ENCODE assay signal across 8 cellular contexts in the genomic region with DNA sequence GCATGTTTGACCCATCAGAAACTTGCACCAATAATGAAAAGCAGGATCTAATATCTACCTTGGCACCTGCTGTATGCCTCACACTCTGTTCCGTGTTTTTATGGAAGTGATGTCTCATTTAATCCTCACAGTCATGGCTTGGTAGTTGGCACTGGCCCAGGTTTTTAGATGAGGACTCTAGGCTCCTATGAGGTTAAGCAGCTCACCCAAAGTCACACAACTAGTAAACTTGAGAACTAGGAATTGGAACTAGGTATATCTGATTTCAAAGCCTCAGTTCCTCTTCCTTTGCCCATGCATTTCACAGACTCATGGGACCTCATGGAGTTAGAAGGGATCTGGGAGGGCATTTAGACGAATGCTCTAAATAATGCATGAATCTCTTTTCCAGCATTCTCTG. TPM values are rescaled to one million over a fixed set of nuclear protein-coding genes. Genes with fewer than 3 reads are reported as not detected.
DNase-seq lines count a peak whose midpoint lies in the region; ATAC-seq and TF ChIP-seq lines count a peak whose summit lies in the region.

No MANE protein-coding gene starts in this region.

- H3K9me3 Mint-ChIP-seq in activated naive CD8-positive, alpha-beta T cell treated with anti-CD3 and anti-CD28 coated beads for 36 hours, result peaks cover 21% of the 10 kb centered on the region
- no peaks in the 10 kb centered on the region for H3K9me3 Mint-ChIP-seq in CD8-positive, alpha-beta memory T cell
- H3K9me3 Mint-ChIP-seq in T-cell, result no peaks in the 10 kb centered on the region

- H3K27me3 Mint-ChIP-seq in activated naive CD8-positive, alpha-beta T cell treated with anti-CD3 and anti-CD28 coated beads for 36 hours, result peaks cover 14% of the 10 kb centered on the region
- peaks cover 4 to 10% of the 10 kb centered on the region in 2 donors for H3K27me3 Mint-ChIP-seq in CD8-positive, alpha-beta memory T cell
- H3K27me3 Mint-ChIP-seq in T-cell, result peaks cover 0 to 2% of the 10 kb centered on the region in 2 donors

- 18 to 20% methylated on average over 2 of the region's 2 CpGs for WGBS in aorta, 2 donors

- peaks cover 50% of the 10 kb centered on the region for H3K4me1 Mint-ChIP-seq in activated naive CD8-positive, alpha-beta T cell treated with anti-CD3 and anti-CD28 coated beads for 36 hours
- H3K4me1 Mint-ChIP-seq in CD8-positive, alpha-beta memory T cell, result peaks cover 6 to 13% (median 12%) of the 10 kb centered on the region in 3 donors
- H3K4me1 Mint-ChIP-seq in T-cell, result peaks cover 7 to 11% (median 11%) of the 10 kb centered on the region in 3 donors

- no peak for TF ChIP-seq CTCF in lower lobe of right lung (IDR thresholded peaks at IDR 0.05)

- H3K36me3 ChIP-seq in lower lobe of right lung, result no peaks in the 10 kb centered on the region
- H3K36me3 ChIP-seq in aorta (ENCODE audit: control insufficient read depth in 1 of 2, insufficient read depth in 2 of 2, low read length in 1 of 2), result no peaks in the 10 kb centered on the region
- H3K36me3 ChIP-seq in CD8-positive, alpha-beta memory T cell (ENCODE audit: insufficient read depth, low read length), result no peaks in the 10 kb centered on the region

- H3K4me3 Mint-ChIP-seq in activated naive CD8-positive, alpha-beta T cell treated with anti-CD3 and anti-CD28 coated beads for 36 hours, result no peak overlapping the region
- no peak overlapping the region for H3K4me3 Mint-ChIP-seq in CD8-positive, alpha-beta memory T cell
- no peak overlapping the region for H3K4me3 Mint-ChIP-seq in T-cell

- peak; percentile 63 for DNase-seq in stimulated activated CD4-positive, alpha-beta T cell treated with anti-CD3 and anti-CD28 coated beads, Interleukin-15, amount 100 ng/mL, for 24 hours
- no peak for DNase-seq in stimulated activated CD4-positive, alpha-beta T cell treated with anti-CD3 and anti-CD28 coated beads, Interleukin-4, amount 100 ng/mL, for 4 hours
- peak; percentile 31 for DNase-seq in activated naive CD8-positive, alpha-beta T cell treated with anti-CD3 and anti-CD28 coated beads for 36 hours
- no peak for DNase-seq in lower lobe of right lung
- DNase-seq in aorta, result no peak
- no peak for DNase-seq in CD8-positive, alpha-beta memory T cell
- DNase-seq in T-cell, result no peak
- no peak for DNase-seq in NCI-H2227 treated with DMSO at 0.1 percent for 48 hours (lab: John Stamatoyannopoulos, UW)

- H3K27me3 ChIP-seq in lower lobe of right lung (ENCODE audit: low read depth), result no peaks in the 10 kb centered on the region
- H3K27me3 ChIP-seq in aorta (ENCODE audit: control insufficient read depth in 1 of 2, insufficient read depth in 2 of 2, low read length in 1 of 2), result no peaks in the 10 kb centered on the region
- no peaks in the 10 kb centered on the region for H3K27me3 ChIP-seq in CD8-positive, alpha-beta memory T cell (ENCODE audit: insufficient read depth, low read length, poor library complexity, severe bottlenecking)

- H3K4me1 ChIP-seq in lower lobe of right lung, result peaks cover 32% of the 10 kb centered on the region
- peaks cover 0 to 9% of the 10 kb centered on the region in 2 donors for H3K4me1 ChIP-seq in aorta (ENCODE audit: control insufficient read depth in 1 of 2, insufficient read depth in 2 of 2, low read length in 2 of 2)
- no peaks in the 10 kb centered on the region for H3K4me1 ChIP-seq in CD8-positive, alpha-beta memory T cell (ENCODE audit: insufficient read depth, low read length)

- H3K36me3 Mint-ChIP-seq in activated naive CD8-positive, alpha-beta T cell treated with anti-CD3 and anti-CD28 coated beads for 36 hours, result peaks cover 22% of the 10 kb centered on the region
- H3K36me3 Mint-ChIP-seq in CD8-positive, alpha-beta memory T cell, result no peaks in the 10 kb centered on the region
- H3K36me3 Mint-ChIP-seq in T-cell, result no peaks in the 10 kb centered on the region

- H3K27ac ChIP-seq in lower lobe of right lung, result peak overlapping the region; percentile 82
- peak overlapping the region; percentile 62 to 80 for H3K27ac ChIP-seq in aorta (ENCODE audit: low read depth in 1 of 2, low read length in 2 of 2)
- H3K27ac ChIP-seq in CD8-positive, alpha-beta memory T cell (ENCODE audit: low read depth, low read length), result no peak overlapping the region

- POLR2A ChIA-PET in CD8-positive, alpha-beta memory T cell (lab: Charles Lee), result no interaction called here
- POLR2A ChIA-PET in T-cell (lab: Charles Lee), result no interaction called here

- H3K27ac Mint-ChIP-seq in activated naive CD8-positive, alpha-beta T cell treated with anti-CD3 and anti-CD28 coated beads for 36 hours, result peak overlapping the region; percentile 74
- no peak overlapping the region for H3K27ac Mint-ChIP-seq in CD8-positive, alpha-beta memory T cell
- H3K27ac Mint-ChIP-seq in T-cell, result no peak overlapping the region

- H3K4me3 ChIP-seq in lower lobe of right lung (peak overlapping the region; percentile 21), aorta (ENCODE audit: low read length in 2 of 2) (no peak overlapping the region)
- H3K4me3 ChIP-seq in CD8-positive, alpha-beta memory T cell (ENCODE audit: low read length), result no peak overlapping the region

- CTCF ChIA-PET in CD8-positive, alpha-beta memory T cell (lab: Charles Lee), result interaction anchor here (1.1 to 2.4 kb wide), 9 partner anchors 9 to 605 kb away, joined by 3 to 21 read pairs (median 4); no protein-coding TSS in a partner anchor
- CTCF ChIA-PET in T-cell (lab: Charles Lee), result interaction anchor here (0.6 to 1.1 kb wide), 4 partner anchors 64 to 660 kb away, joined by 3 to 5 read pairs (median 4); partner anchors contain the start of gene RBM34 (in 1 of the 2)

- ATAC-seq in lower lobe of right lung, result peak in 1 of 2 donors; percentile 5
- no peak for ATAC-seq in aorta (ENCODE audit: low FRiP score)
- no peak for ATAC-seq in T-cell (replicated peaks in 1 of 4)

- H3K9me3 ChIP-seq in lower lobe of right lung (no peaks in the 10 kb centered on the region), aorta (ENCODE audit: control insufficient read depth, low read length) (no peaks in the 10 kb centered on the region)
- no peaks in the 10 kb centered on the region for H3K9me3 ChIP-seq in CD8-positive, alpha-beta memory T cell (ENCODE audit: low read length)

- intact Hi-C loops in lower lobe of right lung (cut with DNase I), result no loop called here
- intact Hi-C loops in aorta (cut with DNase I), result no loop called here

RNA-seq across cellular contexts. Expression of gene TARBP1, which starts 21.3 kb away (rescaled TPM):
- 10 to 100 TPM; 38.6 to 44.0 TPM for total RNA-seq in activated naive CD8-positive, alpha-beta T cell treated with anti-CD3 and anti-CD28 coated beads for 36 hours
- total RNA-seq in lower lobe of right lung (24.6 TPM), aorta (10 to 100 TPM; 12.4 to 23.2 TPM), T-cell (10 to 100 TPM; 33.9 to 60.7 (median 40.6) TPM)
- polyA plus RNA-seq in aorta, result 10 to 100 TPM in 1 of 2 donors, 1 to 10 TPM in 1; 3.1 to 16.1 TPM
- total RNA-seq in CD8-positive, alpha-beta memory T cell, result 10 to 100 TPM; 34.8 to 36.4 TPM
- 15.0 TPM for polyA plus RNA-seq in CD8-positive, alpha-beta memory T cell

Comparison
In these comparisons a context has a peak if more than half of its experiments do, and no peak if none do; other contexts are left out.
1. DNase-seq: peak in stimulated activated CD4-positive, alpha-beta T cell treated with anti-CD3 and anti-CD28 coated beads, Interleukin-15, amount 100 ng/mL, for 24 hours (single experiment) and activated naive CD8-positive, alpha-beta T cell treated with anti-CD3 and anti-CD28 coated beads for 36 hours (single experiment); none in stimulated activated CD4-positive, alpha-beta T cell treated with anti-CD3 and anti-CD28 coated beads, Interleukin-4, amount 100 ng/mL, for 4 hours (0 of 2), lower lobe of right lung (single experiment), aorta (0 of 2), CD8-positive, alpha-beta memory T cell (0 of 5), T-cell (0 of 34) and NCI-H2227 treated with DMSO at 0.1 percent for 48 hours (single experiment).